In the genomic region with DNA sequence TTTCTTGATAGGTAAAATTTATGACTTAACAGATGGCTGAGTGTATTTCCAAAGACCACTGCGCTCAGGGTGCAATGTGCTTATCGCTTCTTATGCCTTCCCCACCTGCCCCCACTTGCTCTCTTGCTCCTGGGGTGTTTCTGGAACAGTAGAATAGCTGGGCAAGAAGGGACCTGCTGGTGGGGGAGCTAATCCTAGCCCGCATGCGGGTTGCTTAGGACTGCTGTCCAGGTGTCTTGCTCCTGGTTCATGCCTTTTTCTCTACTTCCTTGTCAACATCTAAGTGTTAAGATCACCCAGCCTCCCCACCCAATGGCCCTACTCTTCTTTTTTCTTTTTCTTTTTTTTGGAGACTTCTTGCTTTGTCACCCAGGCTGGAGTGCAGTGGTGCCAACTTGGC, we compare ENCODE assay signal across 36 cellular contexts.
"Had no signal": no experiment of that assay in that cellular context is flagged by ENCODE, and none has a peak within 500 bp of the region (broad histone marks: within the 10 kb centered on the region; RNA-seq: fewer than 3 reads in every experiment).

No MANE protein-coding gene starts in this region.

- H3K4me1 Mint-ChIP-seq: activated CD4-positive, alpha-beta T cell treated with anti-CD3 and anti-CD28 coated beads for 36 hours; activated CD4-positive, alpha-beta T cell treated with anti-CD3 and anti-CD28 coated beads, Interleukin-2, amount 10 ng/mL, durations not matched to agents 7 days and 5 days; activated naive CD4-positive, alpha-beta T cell treated with anti-CD3 and anti-CD28 coated beads, Interleukin-2, amount 10 ng/mL, durations not matched to agents 7 days and 5 days had no signal

- H3K27me3 ChIP-seq: MG63, Peyer's patch, SJSA1 had no signal

- H3K4me1 ChIP-seq: Peyer's patch had no signal

- DNase-seq: activated CD4-positive, alpha-beta T cell treated with anti-CD3 and anti-CD28 coated beads for 36 hours; activated CD4-positive, alpha-beta T cell treated with anti-CD3 and anti-CD28 coated beads, Interleukin-2, amount 10 ng/mL, durations not matched to agents 7 days and 5 days; activated CD4-positive, alpha-beta T cell treated with anti-CD3 and anti-CD28 coated beads, Interleukin-2, amount 50 U/mL, for 48 hours; activated CD8-positive, alpha-beta memory T cell treated with anti-CD3 and anti-CD28 coated beads, Interleukin-2, amount 50 U/mL, for 4 hours; activated effector memory CD4-positive, alpha-beta T cell treated with Interleukin-2 at 50 U/mL for 16 hours; activated naive CD4-positive, alpha-beta T cell treated with anti-CD3 and anti-CD28 coated beads, Interleukin-2, amount 10 ng/mL, durations not matched to agents 7 days and 5 days; activated naive CD8-positive, alpha-beta T cell treated with anti-CD3 and anti-CD28 coated beads, Interleukin-2, amount 50 U/mL, for 24 hours; activated T-cell treated with anti-CD3 and anti-CD28 coated beads for 4 hours; activated T-cell treated with anti-CD3 and anti-CD28 coated beads, Interleukin-2, amount 50 U/mL, for 4 hours; anterior cingulate cortex; caudate nucleus; cerebellar nuclear complex; Kasumi-1; KG1; MG63; NCI-H1048; NCI-H1105 treated with DMSO at 0.1 percent for 48 hours; NCI-H1436; NCI-H1694; NCI-H1930; NCI-H2081 treated with DMSO at 0.1 percent for 48 hours; NCI-H510A; PC-3; Peyer's patch; RPMI8226; SHP77 treated with DMSO at 0.1 percent for 48 hours; SK-N-SH had no signal

- H3K27ac ChIP-seq: Peyer's patch, SJSA1 had no signal

- ATAC-seq: activated CD4-positive, alpha-beta T cell treated with anti-CD3 and anti-CD28 coated beads for 36 hours; activated CD4-positive, CD25-positive, alpha-beta regulatory T cell treated with anti-CD3 and anti-CD28 coated beads, Interleukin-2, amount 50 U/mL, for 24 hours; activated naive CD8-positive, alpha-beta T cell treated with anti-CD3 and anti-CD28 coated beads, Interleukin-2, amount 50 U/mL, for 24 hours; activated T-cell treated with anti-CD3 and anti-CD28 coated beads, Interleukin-2, amount 50 U/mL, for 4 hours; PC-3; WTC11 had no signal

- H3K27ac Mint-ChIP-seq: activated CD4-positive, alpha-beta T cell treated with anti-CD3 and anti-CD28 coated beads for 36 hours; activated CD4-positive, alpha-beta T cell treated with anti-CD3 and anti-CD28 coated beads, Interleukin-2, amount 10 ng/mL, durations not matched to agents 7 days and 5 days; activated naive CD4-positive, alpha-beta T cell treated with anti-CD3 and anti-CD28 coated beads, Interleukin-2, amount 10 ng/mL, durations not matched to agents 7 days and 5 days; activated naive CD8-positive, alpha-beta T cell; activated naive CD8-positive, alpha-beta T cell treated with anti-CD3 and anti-CD28 coated beads, Interleukin-2, amount 50 U/mL, for 24 hours; T-helper 1 cell treated with Interleukin-12 subunit alpha and Interleukin-12 subunit beta and Interleukin-4 antibody, amounts not matched to agents 30 μg/mL and 1 μg/mL, for 36 hours; T-helper 2 cell treated with Interferon-gamma antibody and Interleukin-4, amounts not matched to agents 5 μg/mL and 100 μg/mL, for 36 hours had no signal

- H3K36me3 ChIP-seq: MG63, Peyer's patch, SJSA1 had no signal

- H3K4me2 ChIP-seq: SK-N-SH had no signal

- H3K4me3 Mint-ChIP-seq: activated CD4-positive, alpha-beta T cell treated with anti-CD3 and anti-CD28 coated beads for 36 hours; activated CD4-positive, alpha-beta T cell treated with anti-CD3 and anti-CD28 coated beads, Interleukin-2, amount 10 ng/mL, durations not matched to agents 7 days and 5 days; activated naive CD4-positive, alpha-beta T cell treated with anti-CD3 and anti-CD28 coated beads, Interleukin-2, amount 10 ng/mL, durations not matched to agents 7 days and 5 days; activated naive CD8-positive, alpha-beta T cell; activated naive CD8-positive, alpha-beta T cell treated with anti-CD3 and anti-CD28 coated beads, Interleukin-2, amount 50 U/mL, for 24 hours; activated T-cell treated with anti-CD3 and anti-CD28 coated beads, Interleukin-2, amount 50 U/mL, for 4 hours; brain; T-helper 1 cell treated with Interleukin-12 subunit alpha and Interleukin-12 subunit beta and Interleukin-4 antibody, amounts not matched to agents 30 μg/mL and 1 μg/mL, for 36 hours; T-helper 2 cell treated with Interferon-gamma antibody and Interleukin-4, amounts not matched to agents 5 μg/mL and 100 μg/mL, for 36 hours; WTC11 had no signal

- H3K27me3 Mint-ChIP-seq: activated CD4-positive, alpha-beta T cell treated with anti-CD3 and anti-CD28 coated beads for 36 hours; activated CD4-positive, alpha-beta T cell treated with anti-CD3 and anti-CD28 coated beads, Interleukin-2, amount 10 ng/mL, durations not matched to agents 7 days and 5 days; activated naive CD4-positive, alpha-beta T cell treated with anti-CD3 and anti-CD28 coated beads, Interleukin-2, amount 10 ng/mL, durations not matched to agents 7 days and 5 days; activated naive CD8-positive, alpha-beta T cell; activated naive CD8-positive, alpha-beta T cell treated with anti-CD3 and anti-CD28 coated beads, Interleukin-2, amount 50 U/mL, for 24 hours; brain had no signal

- H3K9ac ChIP-seq: SK-N-SH had no signal

- H3K4me3 ChIP-seq: MG63, Peyer's patch, SJSA1 had no signal

- H3K9me3 ChIP-seq: MG63, SK-N-SH had no signal

- FAIRE-seq: bronchial epithelial cell, TTC549 had no signal
